ENCODE assay signal across 11 cellular contexts in the genomic region with DNA sequence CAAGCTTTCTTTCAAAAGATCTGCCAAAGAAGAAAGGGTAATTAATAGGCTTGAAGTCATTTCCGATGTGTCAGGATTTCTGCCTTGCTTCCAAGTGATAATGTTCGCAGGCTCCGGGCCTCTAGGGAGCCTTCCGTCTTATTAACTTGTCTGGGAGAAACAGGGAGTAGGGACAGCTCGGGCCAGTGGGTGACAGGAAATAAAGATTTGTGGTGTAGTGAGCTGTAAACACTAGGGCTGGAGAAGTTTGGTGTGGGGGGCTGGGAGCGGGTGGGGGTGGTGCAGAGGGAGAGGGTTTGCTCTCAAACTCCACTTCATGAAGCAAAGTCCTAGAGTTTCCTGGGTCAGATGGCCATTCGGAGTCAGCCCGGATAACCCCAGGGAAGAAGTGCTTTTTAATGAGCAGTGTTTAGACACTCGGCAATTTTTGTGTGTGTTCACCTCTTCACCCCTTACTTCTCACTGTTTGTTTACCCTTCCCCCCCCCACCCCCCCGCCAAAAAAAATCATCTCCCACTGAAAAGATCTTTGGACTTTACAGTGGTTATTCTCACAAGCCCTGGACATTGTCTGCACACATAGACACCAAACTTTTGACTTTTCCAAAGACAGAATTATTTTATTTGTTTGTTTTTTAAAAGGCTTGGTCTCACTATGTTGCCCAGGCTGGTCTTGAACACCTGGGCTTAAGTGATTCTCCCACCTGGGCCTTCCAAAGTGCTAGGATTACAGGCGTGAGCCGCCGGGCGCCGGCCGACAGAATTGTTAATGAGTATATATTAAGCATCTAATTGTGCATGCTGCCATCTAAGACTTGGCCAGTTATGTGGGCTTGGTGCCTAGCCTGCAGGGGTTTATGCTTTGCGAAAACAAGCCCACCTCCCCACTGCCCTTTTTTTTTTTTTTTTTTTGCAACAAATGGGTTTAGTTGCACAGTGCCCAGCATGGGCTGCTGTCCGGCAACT.
A peak's percentile ranks its signal among the peaks of the same experiment; 100 is the strongest.
DNase-seq lines count a peak whose midpoint lies in the region; ATAC-seq and TF ChIP-seq lines count a peak whose summit lies in the region.
"Had no signal": no experiment of that assay in that cellular context is flagged by ENCODE, and none has a peak within 500 bp of the region (broad histone marks: within the 10 kb centered on the region; RNA-seq: fewer than 3 reads in every experiment).

No MANE protein-coding gene starts in this region.

- TF ChIP-seq CTCF in glutamatergic neuron (IDR thresholded peaks at IDR 0.05; ENCODE audit: partially characterized antibody, unreplicated experiment) (no peak), progenitor cell of endocrine pancreas (IDR thresholded peaks at IDR 0.05; ENCODE audit: unreplicated experiment) (no peak), omental fat pad (IDR thresholded peaks at IDR 0.05) (no peak)

- DNase-seq in HT1080 (ENCODE audit: low read depth) (peak; percentile 11), T-helper 17 cell (no peak), glutamatergic neuron (no peak), progenitor cell of endocrine pancreas (ENCODE audit: low spot score, unreplicated experiment) (no peak), omental fat pad (ENCODE audit: low spot score) (no peak)
- no peak for DNase-seq in NK-92 treated with Interleukin-12 subunit alpha and Interleukin-12 subunit beta, amount 100 ng/mL, for 24 hours (lab: John Stamatoyannopoulos, UW)
- no peak for DNase-seq in activated T-cell treated with anti-CD3 and anti-CD28 coated beads, Interleukin-2, amount 50 U/mL, for 1 hour
- DNase-seq: NCI-H1694 had no signal

- H3K4me1 Mint-ChIP-seq in T-helper 17 cell (peaks cover 42% of the 10 kb centered on the region), glutamatergic neuron (ENCODE audit: low read depth, unreplicated experiment) (peaks cover 88% of the 10 kb centered on the region), progenitor cell of endocrine pancreas (ENCODE audit: low read depth) (peaks cover 53% of the 10 kb centered on the region)

- H3K36me3 Mint-ChIP-seq in T-helper 17 cell (ENCODE audit: low read depth) (no peaks in the 10 kb centered on the region), glutamatergic neuron (ENCODE audit: unreplicated experiment) (no peaks in the 10 kb centered on the region), progenitor cell of endocrine pancreas (ENCODE audit: insufficient read depth) (no peaks in the 10 kb centered on the region)

- ATAC-seq in T-helper 17 cell = no peak
- no peak for ATAC-seq in omental fat pad (ENCODE audit: low FRiP score)
- no peak for ATAC-seq in HG03354 (IDR thresholded peaks at IDR 0.05; ENCODE audit: poor library complexity, severe bottlenecking, unreplicated experiment)
- ATAC-seq: Panc1 had no signal

- H3K27ac Mint-ChIP-seq in T-helper 17 cell (peak overlapping the region; percentile 51), glutamatergic neuron (ENCODE audit: unreplicated experiment) (no peak overlapping the region), progenitor cell of endocrine pancreas (peak overlapping the region; percentile 82)

- no peaks in the 10 kb centered on the region for H3K27me3 Mint-ChIP-seq in T-helper 17 cell
- peaks cover 20% of the 10 kb centered on the region for H3K27me3 Mint-ChIP-seq in glutamatergic neuron (ENCODE audit: unreplicated experiment)
- H3K27me3 Mint-ChIP-seq in progenitor cell of endocrine pancreas = no peaks in the 10 kb centered on the region

- H3K9me3 Mint-ChIP-seq in glutamatergic neuron (ENCODE audit: unreplicated experiment) = peaks cover 9% of the 10 kb centered on the region
- H3K9me3 Mint-ChIP-seq in progenitor cell of endocrine pancreas (ENCODE audit: low read depth) = peaks cover 3% of the 10 kb centered on the region

- H3K9me3 ChIP-seq in T-helper 17 cell (ENCODE audit: control insufficient read depth, low read length, poor library complexity, severe bottlenecking) = no peaks in the 10 kb centered on the region
- H3K9me3 ChIP-seq: breast epithelium had no signal

- H3K4me3 Mint-ChIP-seq in T-helper 17 cell (peak overlapping the region; percentile 47), glutamatergic neuron (ENCODE audit: unreplicated experiment) (peak overlapping the region; percentile 50), progenitor cell of endocrine pancreas (ENCODE audit: low read depth) (peak overlapping the region; percentile 28)
